ENCODE assay signal across 1 cellular context in the genomic region with DNA sequence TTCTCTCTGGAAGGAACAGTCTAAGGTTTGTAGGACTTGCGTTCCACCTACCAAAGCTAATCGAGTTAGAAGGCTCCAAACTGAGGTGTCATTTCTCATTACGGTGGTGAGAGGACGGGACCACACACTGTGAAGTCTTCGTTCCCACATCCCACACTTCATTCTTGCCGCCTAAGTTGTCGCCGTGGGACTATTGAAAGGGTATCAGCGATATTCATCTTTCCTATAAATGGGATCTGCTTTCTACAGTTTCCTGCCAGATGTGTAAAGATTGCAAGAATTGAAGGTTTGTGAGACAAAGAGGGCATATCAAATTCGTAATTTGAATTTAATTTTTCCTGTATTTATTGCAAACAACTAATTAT.
TF ChIP-seq lines count a peak whose summit lies in the region.

No MANE protein-coding gene starts in this region.

TF ChIP-seq in HepG2, 621 proteins besides CTCF, POLR2A, EP300 and RAD21:
- TF ChIP-seq RBM22 (optimal IDR thresholded peaks at IDR 0.05; ENCODE audit: low read length) (peak; percentile 1), ZNF615 (CRISPR knock-in tag; IDR thresholded peaks at IDR 0.05; ENCODE audit: borderline replicate concordance) (0 out of 2 replicates have a peak, but pooled peaks have one; percentile 2), ZFP82 (CRISPR knock-in tag; IDR thresholded peaks at IDR 0.05; ENCODE audit: borderline replicate concordance) (0 out of 2 replicates have a peak, but pooled peaks have one; percentile 59), NFIC (IDR thresholded peaks at IDR 0.05; ENCODE audit: low read length) (no peak), ZNF431 (CRISPR knock-in tag; IDR thresholded peaks at IDR 0.05; ENCODE audit: borderline replicate concordance, low read depth) (0 out of 2 replicates have a peak, but pooled peaks have one; percentile 24), ZNF589 (CRISPR knock-in tag; conservative IDR thresholded peaks at IDR 0.05) (peak; percentile 79; the same call in 1 of the 2 replicates), ZSCAN30 (CRISPR knock-in tag; IDR thresholded peaks at IDR 0.05) (0 out of 2 replicates have a peak, but pooled peaks have one; percentile 25), ZNF850 (CRISPR knock-in tag; conservative IDR thresholded peaks at IDR 0.05) (0 out of 2 replicates have a peak, but pooled peaks have one; percentile 70), ATF1 (CRISPR knock-in tag; IDR thresholded peaks at IDR 0.05) (peak; percentile 3; the same call in 1 of the 2 replicates), NKX3-1 (CRISPR knock-in tag; IDR thresholded peaks at IDR 0.05) (no peak), GFI1 (CRISPR knock-in tag; IDR thresholded peaks at IDR 0.05; ENCODE audit: borderline replicate concordance) (0 out of 2 replicates have a peak, but pooled peaks have one; percentile 39), PCBP2 (optimal IDR thresholded peaks at IDR 0.05; ENCODE audit: low read depth, low read length, poor library complexity, severe bottlenecking) (no peak), ZNF101 (CRISPR knock-in tag; IDR thresholded peaks at IDR 0.05; ENCODE audit: borderline replicate concordance, low read depth) (0 out of 2 replicates have a peak, but pooled peaks have one; percentile 79), CBX2 (IDR thresholded peaks at IDR 0.05; ENCODE audit: low read depth, low read length) (no peak), CBX2 (CRISPR knock-in tag; IDR thresholded peaks at IDR 0.05; ENCODE audit: low read depth) (no peak), ZNF670 (CRISPR knock-in tag; IDR thresholded peaks at IDR 0.05; ENCODE audit: borderline replicate concordance) (0 out of 2 replicates have a peak, but pooled peaks have one; percentile 3), SMAD9 (CRISPR knock-in tag; IDR thresholded peaks at IDR 0.05) (0 out of 2 replicates have a peak, but pooled peaks have one; percentile 28), ZC3H13 (CRISPR knock-in tag; IDR thresholded peaks at IDR 0.05) (peak; percentile 60; the same call in 1 of the 2 replicates), ZNF446 (CRISPR knock-in tag; IDR thresholded peaks at IDR 0.05) (0 out of 2 replicates have a peak, but pooled peaks have one; percentile 15), ZEB1 (IDR thresholded peaks at IDR 0.05; ENCODE audit: insufficient replicate concordance, low read depth) (peak; percentile 2), HOXA9 (CRISPR knock-in tag; IDR thresholded peaks at IDR 0.05; ENCODE audit: borderline replicate concordance) (0 out of 2 replicates have a peak, but pooled peaks have one; percentile 8), ZSCAN29 (CRISPR knock-in tag; conservative IDR thresholded peaks at IDR 0.05) (no peak), ZNF530 (CRISPR knock-in tag; IDR thresholded peaks at IDR 0.05; ENCODE audit: low read depth) (peak; percentile 68; the same call in 1 of the 2 replicates)
- TF ChIP-seq, protein P1, sequence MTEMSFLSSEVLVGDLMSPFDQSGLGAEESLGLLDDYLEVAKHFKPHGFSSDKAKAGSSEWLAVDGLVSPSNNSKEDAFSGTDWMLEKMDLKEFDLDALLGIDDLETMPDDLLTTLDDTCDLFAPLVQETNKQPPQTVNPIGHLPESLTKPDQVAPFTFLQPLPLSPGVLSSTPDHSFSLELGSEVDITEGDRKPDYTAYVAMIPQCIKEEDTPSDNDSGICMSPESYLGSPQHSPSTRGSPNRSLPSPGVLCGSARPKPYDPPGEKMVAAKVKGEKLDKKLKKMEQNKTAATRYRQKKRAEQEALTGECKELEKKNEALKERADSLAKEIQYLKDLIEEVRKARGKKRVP (CRISPR knock-in tag; IDR thresholded peaks at IDR 0.05), result peak in 1 of 2 experiments; percentile 23; a peak in 2 of 4 replicates
